1 cellular context compared by ENCODE assay signal in genomic region chr10:88289342-88289741, GRCh38.
TF ChIP-seq lines count a peak whose summit lies in the region.

No MANE protein-coding gene starts in this region.

TF ChIP-seq in SK-N-SH, 30 proteins besides CTCF, POLR2A, EP300 and RAD21 (continued from another document):
- TF ChIP-seq, protein P1, sequence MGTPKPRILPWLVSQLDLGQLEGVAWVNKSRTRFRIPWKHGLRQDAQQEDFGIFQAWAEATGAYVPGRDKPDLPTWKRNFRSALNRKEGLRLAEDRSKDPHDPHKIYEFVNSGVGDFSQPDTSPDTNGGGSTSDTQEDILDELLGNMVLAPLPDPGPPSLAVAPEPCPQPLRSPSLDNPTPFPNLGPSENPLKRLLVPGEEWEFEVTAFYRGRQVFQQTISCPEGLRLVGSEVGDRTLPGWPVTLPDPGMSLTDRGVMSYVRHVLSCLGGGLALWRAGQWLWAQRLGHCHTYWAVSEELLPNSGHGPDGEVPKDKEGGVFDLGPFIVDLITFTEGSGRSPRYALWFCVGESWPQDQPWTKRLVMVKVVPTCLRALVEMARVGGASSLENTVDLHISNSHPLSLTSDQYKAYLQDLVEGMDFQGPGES (IDR thresholded peaks at IDR 0.05; ENCODE audit: low read depth, low read length) = no peak
- TF ChIP-seq EZH2phosphoT487 (IDR thresholded peaks at IDR 0.05; ENCODE audit: borderline replicate concordance, low read depth) (no peak), NRF1 (IDR thresholded peaks at IDR 0.05; ENCODE audit: low read depth, low read length) (no peak), TCF12 (IDR thresholded peaks at IDR 0.05) (no peak)
- TF ChIP-seq, protein P2, sequence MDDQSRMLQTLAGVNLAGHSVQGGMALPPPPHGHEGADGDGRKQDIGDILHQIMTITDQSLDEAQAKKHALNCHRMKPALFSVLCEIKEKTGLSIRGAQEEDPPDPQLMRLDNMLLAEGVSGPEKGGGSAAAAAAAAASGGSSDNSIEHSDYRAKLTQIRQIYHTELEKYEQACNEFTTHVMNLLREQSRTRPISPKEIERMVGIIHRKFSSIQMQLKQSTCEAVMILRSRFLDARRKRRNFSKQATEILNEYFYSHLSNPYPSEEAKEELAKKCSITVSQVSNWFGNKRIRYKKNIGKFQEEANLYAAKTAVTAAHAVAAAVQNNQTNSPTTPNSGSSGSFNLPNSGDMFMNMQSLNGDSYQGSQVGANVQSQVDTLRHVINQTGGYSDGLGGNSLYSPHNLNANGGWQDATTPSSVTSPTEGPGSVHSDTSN (IDR thresholded peaks at IDR 0.05) = no peak
TF ChIP-seq in SK-N-SH: peak in this region for 0.
